1 cellular context compared by ENCODE assay signal in the genomic region with DNA sequence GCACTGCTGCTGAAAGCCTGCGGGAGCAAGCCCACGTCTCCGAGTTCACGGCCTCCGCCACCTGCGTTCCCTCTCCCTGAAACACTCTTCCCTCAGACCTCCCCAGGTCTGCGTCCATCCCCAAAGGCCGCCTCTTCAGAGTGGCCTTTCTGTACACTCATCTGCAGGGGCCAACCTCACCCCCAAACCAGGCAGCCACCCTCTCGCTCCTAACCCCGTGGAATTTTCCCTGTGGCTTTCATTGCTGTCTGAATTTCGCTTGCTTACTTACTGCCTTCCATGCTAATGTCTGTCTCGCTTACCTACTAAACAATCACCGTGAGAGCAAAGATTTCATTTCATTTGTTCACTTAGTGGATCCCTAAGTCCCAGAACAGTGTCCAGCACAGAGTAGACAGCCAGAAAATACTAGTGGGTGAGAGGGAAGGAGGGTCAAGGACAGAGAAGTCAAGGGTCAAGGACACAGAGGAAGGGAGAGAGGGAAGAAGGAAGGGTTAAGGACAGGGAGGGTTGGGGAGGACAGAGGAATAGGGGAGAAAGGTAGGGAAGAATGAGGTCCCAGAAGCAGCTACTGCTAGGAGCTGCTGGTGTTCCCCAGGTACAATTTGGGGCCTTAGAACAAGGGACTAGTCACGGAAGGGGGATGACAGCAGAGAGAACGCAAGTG.
TF ChIP-seq lines count a peak whose summit lies in the region.

No MANE protein-coding gene starts in this region.

TF ChIP-seq in HepG2, 621 proteins besides CTCF, POLR2A, EP300 and RAD21 (continued from another document and continues in another):
- TF ChIP-seq, protein P1, sequence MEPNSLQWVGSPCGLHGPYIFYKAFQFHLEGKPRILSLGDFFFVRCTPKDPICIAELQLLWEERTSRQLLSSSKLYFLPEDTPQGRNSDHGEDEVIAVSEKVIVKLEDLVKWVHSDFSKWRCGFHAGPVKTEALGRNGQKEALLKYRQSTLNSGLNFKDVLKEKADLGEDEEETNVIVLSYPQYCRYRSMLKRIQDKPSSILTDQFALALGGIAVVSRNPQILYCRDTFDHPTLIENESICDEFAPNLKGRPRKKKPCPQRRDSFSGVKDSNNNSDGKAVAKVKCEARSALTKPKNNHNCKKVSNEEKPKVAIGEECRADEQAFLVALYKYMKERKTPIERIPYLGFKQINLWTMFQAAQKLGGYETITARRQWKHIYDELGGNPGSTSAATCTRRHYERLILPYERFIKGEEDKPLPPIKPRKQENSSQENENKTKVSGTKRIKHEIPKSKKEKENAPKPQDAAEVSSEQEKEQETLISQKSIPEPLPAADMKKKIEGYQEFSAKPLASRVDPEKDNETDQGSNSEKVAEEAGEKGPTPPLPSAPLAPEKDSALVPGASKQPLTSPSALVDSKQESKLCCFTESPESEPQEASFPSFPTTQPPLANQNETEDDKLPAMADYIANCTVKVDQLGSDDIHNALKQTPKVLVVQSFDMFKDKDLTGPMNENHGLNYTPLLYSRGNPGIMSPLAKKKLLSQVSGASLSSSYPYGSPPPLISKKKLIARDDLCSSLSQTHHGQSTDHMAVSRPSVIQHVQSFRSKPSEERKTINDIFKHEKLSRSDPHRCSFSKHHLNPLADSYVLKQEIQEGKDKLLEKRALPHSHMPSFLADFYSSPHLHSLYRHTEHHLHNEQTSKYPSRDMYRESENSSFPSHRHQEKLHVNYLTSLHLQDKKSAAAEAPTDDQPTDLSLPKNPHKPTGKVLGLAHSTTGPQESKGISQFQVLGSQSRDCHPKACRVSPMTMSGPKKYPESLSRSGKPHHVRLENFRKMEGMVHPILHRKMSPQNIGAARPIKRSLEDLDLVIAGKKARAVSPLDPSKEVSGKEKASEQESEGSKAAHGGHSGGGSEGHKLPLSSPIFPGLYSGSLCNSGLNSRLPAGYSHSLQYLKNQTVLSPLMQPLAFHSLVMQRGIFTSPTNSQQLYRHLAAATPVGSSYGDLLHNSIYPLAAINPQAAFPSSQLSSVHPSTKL (CRISPR knock-in tag; IDR thresholded peaks at IDR 0.05): no peak
- TF ChIP-seq NR2F1 (CRISPR knock-in tag; IDR thresholded peaks at IDR 0.05): peak; percentile 49 to 64; a peak in 2 of 4 replicates
- TF ChIP-seq, protein P2, sequence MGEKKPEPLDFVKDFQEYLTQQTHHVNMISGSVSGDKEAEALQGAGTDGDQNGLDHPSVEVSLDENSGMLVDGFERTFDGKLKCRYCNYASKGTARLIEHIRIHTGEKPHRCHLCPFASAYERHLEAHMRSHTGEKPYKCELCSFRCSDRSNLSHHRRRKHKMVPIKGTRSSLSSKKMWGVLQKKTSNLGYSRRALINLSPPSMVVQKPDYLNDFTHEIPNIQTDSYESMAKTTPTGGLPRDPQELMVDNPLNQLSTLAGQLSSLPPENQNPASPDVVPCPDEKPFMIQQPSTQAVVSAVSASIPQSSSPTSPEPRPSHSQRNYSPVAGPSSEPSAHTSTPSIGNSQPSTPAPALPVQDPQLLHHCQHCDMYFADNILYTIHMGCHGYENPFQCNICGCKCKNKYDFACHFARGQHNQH (CRISPR knock-in tag; IDR thresholded peaks at IDR 0.05): no peak
- no peak for TF ChIP-seq ZMYM2 (CRISPR knock-in tag; IDR thresholded peaks at IDR 0.05)
- TF ChIP-seq NR2C2 (CRISPR knock-in tag; IDR thresholded peaks at IDR 0.05; ENCODE audit: borderline replicate concordance): peak; percentile 58; the same call in 1 of the 2 replicates
- no peak for TF ChIP-seq ZBED4 (CRISPR knock-in tag; IDR thresholded peaks at IDR 0.05; ENCODE audit: borderline replicate concordance)
- TF ChIP-seq ZNF446 (CRISPR knock-in tag; IDR thresholded peaks at IDR 0.05): 0 out of 2 replicates have a peak, but pooled peaks have one; percentile 63
- 0 out of 2 replicates have a peak, but pooled peaks have one; percentile 11 for TF ChIP-seq SPEN (CRISPR knock-in tag; IDR thresholded peaks at IDR 0.05; ENCODE audit: low read depth)
- no peak for TF ChIP-seq NFATC3 (CRISPR knock-in tag; IDR thresholded peaks at IDR 0.05)
- TF ChIP-seq, protein P3, sequence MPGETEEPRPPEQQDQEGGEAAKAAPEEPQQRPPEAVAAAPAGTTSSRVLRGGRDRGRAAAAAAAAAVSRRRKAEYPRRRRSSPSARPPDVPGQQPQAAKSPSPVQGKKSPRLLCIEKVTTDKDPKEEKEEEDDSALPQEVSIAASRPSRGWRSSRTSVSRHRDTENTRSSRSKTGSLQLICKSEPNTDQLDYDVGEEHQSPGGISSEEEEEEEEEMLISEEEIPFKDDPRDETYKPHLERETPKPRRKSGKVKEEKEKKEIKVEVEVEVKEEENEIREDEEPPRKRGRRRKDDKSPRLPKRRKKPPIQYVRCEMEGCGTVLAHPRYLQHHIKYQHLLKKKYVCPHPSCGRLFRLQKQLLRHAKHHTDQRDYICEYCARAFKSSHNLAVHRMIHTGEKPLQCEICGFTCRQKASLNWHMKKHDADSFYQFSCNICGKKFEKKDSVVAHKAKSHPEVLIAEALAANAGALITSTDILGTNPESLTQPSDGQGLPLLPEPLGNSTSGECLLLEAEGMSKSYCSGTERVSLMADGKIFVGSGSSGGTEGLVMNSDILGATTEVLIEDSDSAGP (CRISPR knock-in tag; IDR thresholded peaks at IDR 0.05; ENCODE audit: borderline replicate concordance): peak; percentile 17; the same call in 1 of the 2 replicates
- no peak for TF ChIP-seq HOMEZ (CRISPR knock-in tag; IDR thresholded peaks at IDR 0.05; ENCODE audit: low read depth)
- no peak for TF ChIP-seq WIZ (CRISPR knock-in tag; IDR thresholded peaks at IDR 0.05)
- TF ChIP-seq KLF16 (CRISPR knock-in tag; IDR thresholded peaks at IDR 0.05): no peak
- TF ChIP-seq ZNF337 (CRISPR knock-in tag; IDR thresholded peaks at IDR 0.05; ENCODE audit: borderline replicate concordance, low read depth): no peak
- peak; percentile 83 for TF ChIP-seq NR2F6 (IDR thresholded peaks at IDR 0.05)
- TF ChIP-seq NR2F6 (CRISPR knock-in tag; IDR thresholded peaks at IDR 0.05): peak; percentile 74; the same call in 1 of the 2 replicates
- TF ChIP-seq, protein P4, sequence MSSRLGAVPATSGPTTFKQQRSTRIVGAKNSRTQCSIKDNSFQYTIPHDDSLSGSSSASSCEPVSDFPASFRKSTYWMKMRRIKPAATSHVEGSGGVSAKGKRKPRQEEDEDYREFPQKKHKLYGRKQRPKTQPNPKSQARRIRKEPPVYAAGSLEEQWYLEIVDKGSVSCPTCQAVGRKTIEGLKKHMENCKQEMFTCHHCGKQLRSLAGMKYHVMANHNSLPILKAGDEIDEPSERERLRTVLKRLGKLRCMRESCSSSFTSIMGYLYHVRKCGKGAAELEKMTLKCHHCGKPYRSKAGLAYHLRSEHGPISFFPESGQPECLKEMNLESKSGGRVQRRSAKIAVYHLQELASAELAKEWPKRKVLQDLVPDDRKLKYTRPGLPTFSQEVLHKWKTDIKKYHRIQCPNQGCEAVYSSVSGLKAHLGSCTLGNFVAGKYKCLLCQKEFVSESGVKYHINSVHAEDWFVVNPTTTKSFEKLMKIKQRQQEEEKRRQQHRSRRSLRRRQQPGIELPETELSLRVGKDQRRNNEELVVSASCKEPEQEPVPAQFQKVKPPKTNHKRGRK (CRISPR knock-in tag; IDR thresholded peaks at IDR 0.05): 0 out of 2 replicates have a peak, but pooled peaks have one; percentile 45
- no peak for TF ChIP-seq ZBTB39 (CRISPR knock-in tag; IDR thresholded peaks at IDR 0.05)
- no peak for TF ChIP-seq ARID2 (CRISPR knock-in tag; IDR thresholded peaks at IDR 0.05; ENCODE audit: borderline replicate concordance)
- TF ChIP-seq SALL1 (CRISPR knock-in tag; IDR thresholded peaks at IDR 0.05): no peak
- TF ChIP-seq, protein P5, sequence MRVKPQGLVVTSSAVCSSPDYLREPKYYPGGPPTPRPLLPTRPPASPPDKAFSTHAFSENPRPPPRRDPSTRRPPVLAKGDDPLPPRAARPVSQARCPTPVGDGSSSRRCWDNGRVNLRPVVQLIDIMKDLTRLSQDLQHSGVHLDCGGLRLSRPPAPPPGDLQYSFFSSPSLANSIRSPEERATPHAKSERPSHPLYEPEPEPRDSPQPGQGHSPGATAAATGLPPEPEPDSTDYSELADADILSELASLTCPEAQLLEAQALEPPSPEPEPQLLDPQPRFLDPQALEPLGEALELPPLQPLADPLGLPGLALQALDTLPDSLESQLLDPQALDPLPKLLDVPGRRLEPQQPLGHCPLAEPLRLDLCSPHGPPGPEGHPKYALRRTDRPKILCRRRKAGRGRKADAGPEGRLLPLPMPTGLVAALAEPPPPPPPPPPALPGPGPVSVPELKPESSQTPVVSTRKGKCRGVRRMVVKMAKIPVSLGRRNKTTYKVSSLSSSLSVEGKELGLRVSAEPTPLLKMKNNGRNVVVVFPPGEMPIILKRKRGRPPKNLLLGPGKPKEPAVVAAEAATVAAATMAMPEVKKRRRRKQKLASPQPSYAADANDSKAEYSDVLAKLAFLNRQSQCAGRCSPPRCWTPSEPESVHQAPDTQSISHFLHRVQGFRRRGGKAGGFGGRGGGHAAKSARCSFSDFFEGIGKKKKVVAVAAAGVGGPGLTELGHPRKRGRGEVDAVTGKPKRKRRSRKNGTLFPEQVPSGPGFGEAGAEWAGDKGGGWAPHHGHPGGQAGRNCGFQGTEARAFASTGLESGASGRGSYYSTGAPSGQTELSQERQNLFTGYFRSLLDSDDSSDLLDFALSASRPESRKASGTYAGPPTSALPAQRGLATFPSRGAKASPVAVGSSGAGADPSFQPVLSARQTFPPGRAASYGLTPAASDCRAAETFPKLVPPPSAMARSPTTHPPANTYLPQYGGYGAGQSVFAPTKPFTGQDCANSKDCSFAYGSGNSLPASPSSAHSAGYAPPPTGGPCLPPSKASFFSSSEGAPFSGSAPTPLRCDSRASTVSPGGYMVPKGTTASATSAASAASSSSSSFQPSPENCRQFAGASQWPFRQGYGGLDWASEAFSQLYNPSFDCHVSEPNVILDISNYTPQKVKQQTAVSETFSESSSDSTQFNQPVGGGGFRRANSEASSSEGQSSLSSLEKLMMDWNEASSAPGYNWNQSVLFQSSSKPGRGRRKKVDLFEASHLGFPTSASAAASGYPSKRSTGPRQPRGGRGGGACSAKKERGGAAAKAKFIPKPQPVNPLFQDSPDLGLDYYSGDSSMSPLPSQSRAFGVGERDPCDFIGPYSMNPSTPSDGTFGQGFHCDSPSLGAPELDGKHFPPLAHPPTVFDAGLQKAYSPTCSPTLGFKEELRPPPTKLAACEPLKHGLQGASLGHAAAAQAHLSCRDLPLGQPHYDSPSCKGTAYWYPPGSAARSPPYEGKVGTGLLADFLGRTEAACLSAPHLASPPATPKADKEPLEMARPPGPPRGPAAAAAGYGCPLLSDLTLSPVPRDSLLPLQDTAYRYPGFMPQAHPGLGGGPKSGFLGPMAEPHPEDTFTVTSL (CRISPR knock-in tag; IDR thresholded peaks at IDR 0.05; ENCODE audit: borderline replicate concordance): no peak
- no peak for TF ChIP-seq RELA (CRISPR knock-in tag; IDR thresholded peaks at IDR 0.05)
- no peak for TF ChIP-seq ZBTB43 (CRISPR knock-in tag; conservative IDR thresholded peaks at IDR 0.05)
- TF ChIP-seq ZBTB3 (CRISPR knock-in tag; IDR thresholded peaks at IDR 0.05; ENCODE audit: borderline replicate concordance, low read depth): no peak
- no peak for TF ChIP-seq ZNF746 (CRISPR knock-in tag; IDR thresholded peaks at IDR 0.05)
